9 cellular contexts compared by ENCODE assay signal in genomic region chr9:86246752-86247161, GRCh38. TPM values are rescaled to one million over a fixed set of nuclear protein-coding genes. Genes with fewer than 3 reads are reported as not detected.
DNase-seq lines count a peak whose midpoint lies in the region; ATAC-seq, FAIRE-seq and TF ChIP-seq lines count a peak whose summit lies in the region.
"Had no signal": no experiment of that assay in that cellular context is flagged by ENCODE, and none has a peak within 500 bp of the region (broad histone marks: within the 10 kb centered on the region; RNA-seq: fewer than 3 reads in every experiment).

No MANE protein-coding gene starts in this region.

- H3K36me3 ChIP-seq in astrocyte (ENCODE audit: insufficient read depth, low read length) (no peaks in the 10 kb centered on the region), tibial nerve (no peaks in the 10 kb centered on the region)

- H3K9me3 Mint-ChIP-seq in astrocyte (ENCODE audit: unreplicated experiment): peaks cover 2% of the 10 kb centered on the region
- H3K9me3 Mint-ChIP-seq in stimulated activated memory B cell treated with anti-CD40 and anti-IgM and Interleukin-4, amounts not matched to agents 10 μg/mL and 1 μg/mL and 100 μg/mL, for 72 hours: no peaks in the 10 kb centered on the region
- peaks cover 3% of the 10 kb centered on the region for H3K9me3 Mint-ChIP-seq in activated T-helper 1 cell treated with anti-CD3 and anti-CD28 coated beads, Interleukin-12 subunit alpha, Interleukin-12 subunit beta, Interleukin-2, Interleukin-4 antibody, amounts not matched to agents 30 ng/mL and 10 ng/mL and 1 ng/mL, durations not matched to agents 14 hours and 24 hours and 36 hours

- no peak overlapping the region for H3K27ac ChIP-seq in astrocyte (ENCODE audit: low read depth, low read length)
- no peak overlapping the region for H3K27ac ChIP-seq in tibial nerve

- intact Hi-C loops in activated T-helper 1 cell treated with anti-CD3 and anti-CD28 coated beads, Interleukin-12 subunit alpha, Interleukin-12 subunit beta, Interleukin-2, Interleukin-4 antibody, amounts not matched to agents 30 ng/mL and 10 ng/mL and 1 ng/mL, durations not matched to agents 14 hours and 24 hours and 36 hours (cut with micrococcal nuclease): no loop called here

- DNase-seq in NCI-H2171 (lab: John Stamatoyannopoulos, UW) (peak; percentile 4), NCI-H2171 treated with DMSO at 0.1 percent for 48 hours (lab: John Stamatoyannopoulos, UW) (no peak), astrocyte (ENCODE audit: low read depth) (no peak), cortex of kidney (lab: John Stamatoyannopoulos, UW) (no peak), tibial nerve (ENCODE audit: low spot score in 2 of 2) (no peak)
- DNase-seq in activated T-helper 1 cell treated with anti-CD3 and anti-CD28 coated beads, Interleukin-12 subunit alpha, Interleukin-12 subunit beta, Interleukin-2, Interleukin-4 antibody, amounts not matched to agents 30 ng/mL and 10 ng/mL and 1 ng/mL, durations not matched to agents 14 hours and 24 hours and 36 hours (ENCODE audit: low spot score): no peak

- H3K36me3 Mint-ChIP-seq in astrocyte (ENCODE audit: low read depth, unreplicated experiment): peaks cover 3% of the 10 kb centered on the region
- H3K36me3 Mint-ChIP-seq in stimulated activated memory B cell treated with anti-CD40 and anti-IgM and Interleukin-4, amounts not matched to agents 10 μg/mL and 1 μg/mL and 100 μg/mL, for 72 hours: no peaks in the 10 kb centered on the region
- H3K36me3 Mint-ChIP-seq in activated T-helper 1 cell treated with anti-CD3 and anti-CD28 coated beads, Interleukin-12 subunit alpha, Interleukin-12 subunit beta, Interleukin-2, Interleukin-4 antibody, amounts not matched to agents 30 ng/mL and 10 ng/mL and 1 ng/mL, durations not matched to agents 14 hours and 24 hours and 36 hours (ENCODE audit: low read depth): no peaks in the 10 kb centered on the region

- no peak overlapping the region for H3K4me3 Mint-ChIP-seq in astrocyte (ENCODE audit: unreplicated experiment)
- H3K4me3 Mint-ChIP-seq in stimulated activated memory B cell treated with anti-CD40 and anti-IgM and Interleukin-4, amounts not matched to agents 10 μg/mL and 1 μg/mL and 100 μg/mL, for 72 hours: no peak overlapping the region
- no peak overlapping the region for H3K4me3 Mint-ChIP-seq in activated T-helper 1 cell treated with anti-CD3 and anti-CD28 coated beads, Interleukin-12 subunit alpha, Interleukin-12 subunit beta, Interleukin-2, Interleukin-4 antibody, amounts not matched to agents 30 ng/mL and 10 ng/mL and 1 ng/mL, durations not matched to agents 14 hours and 24 hours and 36 hours
- H3K4me3 Mint-ChIP-seq: T-helper 1 cell treated with Interleukin-12 subunit alpha and Interleukin-12 subunit beta and Interleukin-4 antibody, amounts not matched to agents 30 μg/mL and 1 μg/mL, for 36 hours had no signal

- H3K9me3 ChIP-seq in astrocyte (ENCODE audit: insufficient read depth, low read depth, low read length) (no peaks in the 10 kb centered on the region), tibial nerve (no peaks in the 10 kb centered on the region)

- no peak overlapping the region for H3K4me3 ChIP-seq in astrocyte (ENCODE audit: insufficient read depth, low read depth, low read length)
- no peak overlapping the region for H3K4me3 ChIP-seq in tibial nerve

- TF ChIP-seq POLR2A in tibial nerve (IDR thresholded peaks at IDR 0.05): no peak

- no peak for TF ChIP-seq CTCF in astrocyte (IDR thresholded peaks at IDR 0.05; ENCODE audit: insufficient read depth, low read depth, low read length)
- no peak for TF ChIP-seq CTCF in tibial nerve (IDR thresholded peaks at IDR 0.05)

- TF ChIP-seq EP300 in tibial nerve (IDR thresholded peaks at IDR 0.05): no peak

- H3K79me2 ChIP-seq in astrocyte (ENCODE audit: insufficient read depth, low read length): no peaks in the 10 kb centered on the region

- peak overlapping the region; percentile 32 for H2AFZ ChIP-seq in astrocyte (ENCODE audit: low read depth, low read length)

- no peak overlapping the region for H3K27ac Mint-ChIP-seq in astrocyte (ENCODE audit: unreplicated experiment)
- no peak overlapping the region for H3K27ac Mint-ChIP-seq in stimulated activated memory B cell treated with anti-CD40 and anti-IgM and Interleukin-4, amounts not matched to agents 10 μg/mL and 1 μg/mL and 100 μg/mL, for 72 hours
- H3K27ac Mint-ChIP-seq in activated T-helper 1 cell treated with anti-CD3 and anti-CD28 coated beads, Interleukin-12 subunit alpha, Interleukin-12 subunit beta, Interleukin-2, Interleukin-4 antibody, amounts not matched to agents 30 ng/mL and 10 ng/mL and 1 ng/mL, durations not matched to agents 14 hours and 24 hours and 36 hours: no peak overlapping the region
- H3K27ac Mint-ChIP-seq: T-helper 1 cell treated with Interleukin-12 subunit alpha and Interleukin-12 subunit beta and Interleukin-4 antibody, amounts not matched to agents 30 μg/mL and 1 μg/mL, for 36 hours had no signal

- H3K4me1 ChIP-seq in astrocyte (ENCODE audit: insufficient read depth, low read length): no peaks in the 10 kb centered on the region
- peaks cover 0 to 13% (median 0%) of the 10 kb centered on the region in 4 donors for H3K4me1 ChIP-seq in tibial nerve

- peak overlapping the region; percentile 23 for H3K4me2 ChIP-seq in astrocyte (ENCODE audit: low read length)

- FAIRE-seq in astrocyte (lab: Jason Lieb, UNC): no peak

- H3K27me3 ChIP-seq in astrocyte (ENCODE audit: insufficient read depth, low read length) (no peaks in the 10 kb centered on the region), tibial nerve (no peaks in the 10 kb centered on the region)

- 25 to 35% methylated on average over 6 of the region's 6 CpGs for WGBS in tibial nerve, 2 donors

- H3K9ac ChIP-seq in astrocyte (ENCODE audit: low read length): no peak overlapping the region

- H3K27me3 Mint-ChIP-seq in astrocyte (ENCODE audit: low read depth, unreplicated experiment): no peaks in the 10 kb centered on the region
- H3K27me3 Mint-ChIP-seq in stimulated activated memory B cell treated with anti-CD40 and anti-IgM and Interleukin-4, amounts not matched to agents 10 μg/mL and 1 μg/mL and 100 μg/mL, for 72 hours: peaks cover 14% of the 10 kb centered on the region
- H3K27me3 Mint-ChIP-seq in activated T-helper 1 cell treated with anti-CD3 and anti-CD28 coated beads, Interleukin-12 subunit alpha, Interleukin-12 subunit beta, Interleukin-2, Interleukin-4 antibody, amounts not matched to agents 30 ng/mL and 10 ng/mL and 1 ng/mL, durations not matched to agents 14 hours and 24 hours and 36 hours (ENCODE audit: insufficient read depth): peaks cover 9% of the 10 kb centered on the region

- peak; percentile 83 for ATAC-seq in HG02943 (IDR thresholded peaks at IDR 0.05; ENCODE audit: low read depth, unreplicated experiment)
- peak; percentile 36 for ATAC-seq in stimulated activated memory B cell treated with anti-CD40 and anti-IgM and Interleukin-4, amounts not matched to agents 10 μg/mL and 1 μg/mL and 100 μg/mL, for 72 hours

- no peaks in the 10 kb centered on the region for H4K20me1 ChIP-seq in astrocyte (ENCODE audit: insufficient read depth, low read length)

- H3K4me1 Mint-ChIP-seq in astrocyte (ENCODE audit: low read depth, unreplicated experiment): peaks cover 3% of the 10 kb centered on the region
- peaks cover 9% of the 10 kb centered on the region for H3K4me1 Mint-ChIP-seq in stimulated activated memory B cell treated with anti-CD40 and anti-IgM and Interleukin-4, amounts not matched to agents 10 μg/mL and 1 μg/mL and 100 μg/mL, for 72 hours
- no peaks in the 10 kb centered on the region for H3K4me1 Mint-ChIP-seq in activated T-helper 1 cell treated with anti-CD3 and anti-CD28 coated beads, Interleukin-12 subunit alpha, Interleukin-12 subunit beta, Interleukin-2, Interleukin-4 antibody, amounts not matched to agents 30 ng/mL and 10 ng/mL and 1 ng/mL, durations not matched to agents 14 hours and 24 hours and 36 hours (ENCODE audit: low read depth)

RNA-seq across cellular contexts. Expression of gene C9orf153, which starts 12.7 kb away (rescaled TPM):
- not detected in 2 replicates for total RNA-seq in astrocyte
- 0.34 TPM in 1 of 2 replicates, not detected in the other for total RNA-seq in activated T-helper 1 cell treated with anti-CD3 and anti-CD28 coated beads, Interleukin-12 subunit alpha, Interleukin-12 subunit beta, Interleukin-2, Interleukin-4 antibody, amounts not matched to agents 30 ng/mL and 10 ng/mL and 1 ng/mL, durations not matched to agents 14 hours and 24 hours and 36 hours
- 1 to 10 TPM in 2 of 4 donors, under 1 TPM in 2; 0.66 to 2.9 (median 1.2) TPM for total RNA-seq in tibial nerve

RNA-seq across cellular contexts. Expression of gene ISCA1, which starts 35.6 kb away (rescaled TPM):
- 30.2 and 30.6 TPM in 2 replicates for total RNA-seq in astrocyte
- 27.4 and 30.3 TPM in 2 replicates for total RNA-seq in activated T-helper 1 cell treated with anti-CD3 and anti-CD28 coated beads, Interleukin-12 subunit alpha, Interleukin-12 subunit beta, Interleukin-2, Interleukin-4 antibody, amounts not matched to agents 30 ng/mL and 10 ng/mL and 1 ng/mL, durations not matched to agents 14 hours and 24 hours and 36 hours
- 10 to 100 TPM; 21.2 to 40.2 (median 32.7) TPM for total RNA-seq in tibial nerve
